In the genomic region with DNA sequence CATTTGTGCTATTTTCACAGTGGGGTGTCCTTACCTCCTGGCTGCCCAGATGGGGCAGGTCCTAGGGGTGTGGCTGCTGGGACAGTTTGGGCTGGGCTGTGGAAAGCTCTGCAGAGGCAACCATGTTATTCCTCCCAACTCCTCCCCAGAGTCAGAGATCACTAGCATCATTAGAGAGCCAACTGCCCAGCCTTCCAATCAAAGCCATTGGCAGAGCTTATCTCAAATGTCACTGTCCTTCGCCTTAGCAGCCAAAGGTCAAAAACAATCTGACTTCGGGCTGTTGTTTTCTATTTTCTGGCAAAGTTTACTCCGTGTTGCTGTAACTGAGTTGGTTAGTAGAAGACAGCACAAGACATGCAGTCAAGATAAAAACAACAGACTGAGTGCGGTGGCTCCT, we compare ENCODE assay signal across 2 cellular contexts.
TF ChIP-seq lines count a peak whose summit lies in the region.

No MANE protein-coding gene starts in this region.

TF ChIP-seq in GM23338, 12 proteins besides CTCF, POLR2A, EP300 and RAD21 (continues in another document):
- no peak for TF ChIP-seq EZH2phosphoT487 (IDR thresholded peaks at IDR 0.05; ENCODE audit: unreplicated experiment)
- no peak for TF ChIP-seq ETS1 (IDR thresholded peaks at IDR 0.05)
- TF ChIP-seq NANOG (IDR thresholded peaks at IDR 0.05; ENCODE audit: borderline replicate concordance): no peak
- TF ChIP-seq JUNB (IDR thresholded peaks at IDR 0.05; ENCODE audit: unreplicated experiment): no peak
- TF ChIP-seq ZNF462 (CRISPR knock-in tag; IDR thresholded peaks at IDR 0.05): no peak
- TF ChIP-seq POLR2AphosphoS5 (IDR thresholded peaks at IDR 0.05; ENCODE audit: low read depth): no peak
- no peak for TF ChIP-seq CREB1 (CRISPR knock-in tag; IDR thresholded peaks at IDR 0.05; ENCODE audit: low read depth)
- TF ChIP-seq STAT1 (IDR thresholded peaks at IDR 0.05; ENCODE audit: unreplicated experiment): no peak
- TF ChIP-seq, protein P1, sequence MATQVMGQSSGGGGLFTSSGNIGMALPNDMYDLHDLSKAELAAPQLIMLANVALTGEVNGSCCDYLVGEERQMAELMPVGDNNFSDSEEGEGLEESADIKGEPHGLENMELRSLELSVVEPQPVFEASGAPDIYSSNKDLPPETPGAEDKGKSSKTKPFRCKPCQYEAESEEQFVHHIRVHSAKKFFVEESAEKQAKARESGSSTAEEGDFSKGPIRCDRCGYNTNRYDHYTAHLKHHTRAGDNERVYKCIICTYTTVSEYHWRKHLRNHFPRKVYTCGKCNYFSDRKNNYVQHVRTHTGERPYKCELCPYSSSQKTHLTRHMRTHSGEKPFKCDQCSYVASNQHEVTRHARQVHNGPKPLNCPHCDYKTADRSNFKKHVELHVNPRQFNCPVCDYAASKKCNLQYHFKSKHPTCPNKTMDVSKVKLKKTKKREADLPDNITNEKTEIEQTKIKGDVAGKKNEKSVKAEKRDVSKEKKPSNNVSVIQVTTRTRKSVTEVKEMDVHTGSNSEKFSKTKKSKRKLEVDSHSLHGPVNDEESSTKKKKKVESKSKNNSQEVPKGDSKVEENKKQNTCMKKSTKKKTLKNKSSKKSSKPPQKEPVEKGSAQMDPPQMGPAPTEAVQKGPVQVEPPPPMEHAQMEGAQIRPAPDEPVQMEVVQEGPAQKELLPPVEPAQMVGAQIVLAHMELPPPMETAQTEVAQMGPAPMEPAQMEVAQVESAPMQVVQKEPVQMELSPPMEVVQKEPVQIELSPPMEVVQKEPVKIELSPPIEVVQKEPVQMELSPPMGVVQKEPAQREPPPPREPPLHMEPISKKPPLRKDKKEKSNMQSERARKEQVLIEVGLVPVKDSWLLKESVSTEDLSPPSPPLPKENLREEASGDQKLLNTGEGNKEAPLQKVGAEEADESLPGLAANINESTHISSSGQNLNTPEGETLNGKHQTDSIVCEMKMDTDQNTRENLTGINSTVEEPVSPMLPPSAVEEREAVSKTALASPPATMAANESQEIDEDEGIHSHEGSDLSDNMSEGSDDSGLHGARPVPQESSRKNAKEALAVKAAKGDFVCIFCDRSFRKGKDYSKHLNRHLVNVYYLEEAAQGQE (IDR thresholded peaks at IDR 0.05; ENCODE audit: unreplicated experiment): no peak
- no peak for TF ChIP-seq ZNF331 (CRISPR knock-in tag; IDR thresholded peaks at IDR 0.05; ENCODE audit: low read depth)

TF ChIP-seq in GM12891, 5 proteins besides CTCF, POLR2A, EP300 and RAD21:
- TF ChIP-seq POU2F2 (IDR thresholded peaks at IDR 0.05; ENCODE audit: low read depth, low read length) (no peak), POLR2AphosphoS5 (IDR thresholded peaks at IDR 0.05; ENCODE audit: low read depth, low read length) (no peak), PAX5 (IDR thresholded peaks at IDR 0.05; ENCODE audit: insufficient read depth, low read length, severe bottlenecking) (no peak), TAF1 (IDR thresholded peaks at IDR 0.05; ENCODE audit: low read depth, low read length) (no peak), SPI1 (IDR thresholded peaks at IDR 0.05; ENCODE audit: low read depth, low read length) (no peak)
